ENCODE assay signal across 10 cellular contexts in the genomic region with DNA sequence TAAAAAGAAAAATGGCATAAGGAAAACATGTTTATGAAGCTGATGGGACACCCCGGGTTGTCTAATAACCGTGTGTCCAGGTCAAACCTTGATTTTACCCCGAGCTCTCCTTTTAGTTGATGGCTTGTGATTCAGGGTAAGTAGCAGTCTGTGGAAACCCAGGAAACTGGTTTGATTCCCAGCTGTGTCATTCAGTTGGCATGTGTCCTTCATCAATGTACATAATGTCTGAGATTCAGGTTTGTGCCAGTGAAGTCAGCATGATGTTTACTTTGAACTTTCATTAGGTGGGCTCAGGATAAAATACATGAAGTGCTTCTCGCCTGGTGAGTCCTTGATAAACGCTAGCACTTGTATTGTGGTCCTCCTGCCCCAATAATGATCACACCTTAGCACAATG. TPM values are rescaled to one million over a fixed set of nuclear protein-coding genes. Genes with fewer than 3 reads are reported as not detected.
DNase-seq lines count a peak whose midpoint lies in the region; ATAC-seq and TF ChIP-seq lines count a peak whose summit lies in the region.
"Had no signal": no experiment of that assay in that cellular context is flagged by ENCODE, and none has a peak within 500 bp of the region (broad histone marks: within the 10 kb centered on the region; RNA-seq: fewer than 3 reads in every experiment).

No MANE protein-coding gene starts in this region.

- H3K4me1 ChIP-seq in PC-3 (ENCODE audit: insufficient read depth, low read length) (peaks cover 28% of the 10 kb centered on the region), skeletal muscle satellite cell (ENCODE audit: control insufficient read depth, insufficient read depth, low read length) (peaks cover 23% of the 10 kb centered on the region)
- H3K4me1 ChIP-seq in naive thymus-derived CD4-positive, alpha-beta T cell (ENCODE audit: control insufficient read depth in 2 of 2, insufficient read depth in 2 of 2, low read length in 2 of 2), result peaks cover 15 to 16% of the 10 kb centered on the region in 2 donors

- no peak for TF ChIP-seq CTCF in PC-3 (conservative IDR thresholded peaks at IDR 0.05; ENCODE audit: low read depth, low read length)
- TF ChIP-seq CTCF in fibroblast of mammary gland (conservative IDR thresholded peaks at IDR 0.05; ENCODE audit: control insufficient read depth, insufficient read depth, low read depth, low read length), result no peak

- H3K4me1 Mint-ChIP-seq in naive thymus-derived CD4-positive, alpha-beta T cell, result peaks cover 16 to 57% (median 30%) of the 10 kb centered on the region in 7 donors

- peak overlapping the region; percentile 80 for H3K4me2 ChIP-seq in PC-3 (ENCODE audit: low read length)
- H3K4me2 ChIP-seq in skeletal muscle satellite cell (ENCODE audit: low read length), result peak overlapping the region; percentile 66

- H2AFZ ChIP-seq in PC-3 (ENCODE audit: low read length), result peak overlapping the region; percentile 15; the same call in 1 of the 2 replicates

- H3K36me3 ChIP-seq in PC-3 (ENCODE audit: low read depth, low read length) (no peaks in the 10 kb centered on the region), skeletal muscle satellite cell (ENCODE audit: insufficient read depth, low read length) (peaks cover 3% of the 10 kb centered on the region)
- peaks cover 0 to 9% (median 0%) of the 10 kb centered on the region in 3 experiments for H3K36me3 ChIP-seq in naive thymus-derived CD4-positive, alpha-beta T cell (ENCODE audit: control insufficient read depth in 2 of 3, insufficient read depth in 3 of 3, low read length in 3 of 3)
- H3K36me3 ChIP-seq: colonic mucosa had no signal

- peaks cover 0 to 3% (median 0%) of the 10 kb centered on the region in 11 donors for H3K9me3 Mint-ChIP-seq in naive thymus-derived CD4-positive, alpha-beta T cell
- H3K9me3 Mint-ChIP-seq: naive B cell; stimulated activated naive B cell treated with anti-CD40 and anti-IgM and Interleukin-4, amounts not matched to agents 10 μg/mL and 1 μg/mL and 100 μg/mL, for 72 hours had no signal

- H3K27ac ChIP-seq in PC-3 (ENCODE audit: low read length), result peak overlapping the region; percentile 91
- no peak overlapping the region for H3K27ac ChIP-seq in naive thymus-derived CD4-positive, alpha-beta T cell (ENCODE audit: low read depth, low read length)
- H3K27ac ChIP-seq: colonic mucosa had no signal

- peaks cover 0 to 4% (median 0%) of the 10 kb centered on the region in 5 donors for H3K27me3 Mint-ChIP-seq in naive thymus-derived CD4-positive, alpha-beta T cell
- H3K27me3 Mint-ChIP-seq: naive B cell; stimulated activated naive B cell treated with anti-CD40 and anti-IgM and Interleukin-4, amounts not matched to agents 10 μg/mL and 1 μg/mL and 100 μg/mL, for 72 hours had no signal

- peaks cover 21% of the 10 kb centered on the region for H3K79me2 ChIP-seq in PC-3 (ENCODE audit: low read length)

- intact Hi-C loops in PC-3 (cut with micrococcal nuclease), result loop anchor here (1.0 to 5.0 kb wide), 6 partner anchors 14 to 274 kb away; a partner anchor contains a TSS
- intact Hi-C loops in naive thymus-derived CD4-positive, alpha-beta T cell (cut with micrococcal nuclease), result loop anchor here (1.0 to 5.0 kb wide), 11 partner anchors 38 to 443 kb away; a partner anchor contains a TSS

- peak; percentile 17 for DNase-seq in HCEC 1CT
- DNase-seq in PC-3, result peak; percentile 82
- DNase-seq in fibroblast of mammary gland (ENCODE audit: low read depth), result peak; percentile 41
- no peak for DNase-seq in COLO668 (lab: John Stamatoyannopoulos, UW; ENCODE audit: unreplicated experiment)
- DNase-seq in naive thymus-derived CD4-positive, alpha-beta T cell, result no peak
- DNase-seq in glomerular visceral epithelial cell (ENCODE audit: extremely low spot score), result no peak

- H3K9me2 ChIP-seq in PC-3 (replicated peaks; ENCODE audit: low read length), result no peaks in the 10 kb centered on the region

- ATAC-seq in PC-3, result peak; percentile 31
- no peak for ATAC-seq in naive thymus-derived CD4-positive, alpha-beta T cell

- H3K9ac ChIP-seq in PC-3 (ENCODE audit: low read length), result peak overlapping the region; percentile 62
- peak overlapping the region; percentile 48 for H3K9ac ChIP-seq in skeletal muscle satellite cell (ENCODE audit: low read depth, low read length)

- H3K4me3 Mint-ChIP-seq in naive thymus-derived CD4-positive, alpha-beta T cell, result no peak overlapping the region

- H3K9me3 ChIP-seq in PC-3 (ENCODE audit: low read length) (no peaks in the 10 kb centered on the region), skeletal muscle satellite cell (replicated peaks; ENCODE audit: low read length) (no peaks in the 10 kb centered on the region)
- no peaks in the 10 kb centered on the region for H3K9me3 ChIP-seq in naive thymus-derived CD4-positive, alpha-beta T cell (ENCODE audit: control insufficient read depth in 2 of 3, low read length in 3 of 3)
- H3K9me3 ChIP-seq: colonic mucosa had no signal

- H3K4me3 ChIP-seq in PC-3 (ENCODE audit: low read length), result peak overlapping the region; percentile 36
- H3K4me3 ChIP-seq in fibroblast of mammary gland (ENCODE audit: control insufficient read depth, low read depth, low read length), result no peak overlapping the region
- peak overlapping the region; percentile 11 for H3K4me3 ChIP-seq in skeletal muscle satellite cell (ENCODE audit: low read length)
- H3K4me3 ChIP-seq in naive thymus-derived CD4-positive, alpha-beta T cell (ENCODE audit: low read length), result no peak overlapping the region
- H3K4me3 ChIP-seq: colonic mucosa had no signal

- H3K27me3 ChIP-seq in PC-3 (ENCODE audit: low read length) (no peaks in the 10 kb centered on the region), skeletal muscle satellite cell (ENCODE audit: control insufficient read depth, insufficient read depth, low read length) (no peaks in the 10 kb centered on the region)
- no peaks in the 10 kb centered on the region for H3K27me3 ChIP-seq in naive thymus-derived CD4-positive, alpha-beta T cell (ENCODE audit: control insufficient read depth in 2 of 2, insufficient read depth in 2 of 2, low read length in 2 of 2)
- H3K27me3 ChIP-seq: colonic mucosa had no signal

- H3K36me3 Mint-ChIP-seq in naive thymus-derived CD4-positive, alpha-beta T cell, result peaks cover 0 to 13% (median 0%) of the 10 kb centered on the region in 5 donors
- H3K36me3 Mint-ChIP-seq: naive B cell had no signal

- CTCF ChIA-PET in PC-3 (lab: Charles Lee), result interaction anchor here (0.6 to 2.2 kb wide), 8 partner anchors 14 to 275 kb away, joined by 3 to 28 read pairs (median 7); no protein-coding TSS in a partner anchor
- CTCF ChIA-PET in naive thymus-derived CD4-positive, alpha-beta T cell (lab: Charles Lee), result interaction anchor here (0.6 to 6.2 kb wide), 23 partner anchors 8 to 370 kb away, joined by 3 to 127 read pairs (median 4); a partner anchor contains a TSS

- H3F3A ChIP-seq in PC-3 (ENCODE audit: low read length, unreplicated experiment), result no peaks in the 10 kb centered on the region

- no peaks in the 10 kb centered on the region for H4K20me1 ChIP-seq in PC-3 (ENCODE audit: low read length)

- BruUV-seq in PC-3 (replicated peaks; lab: Mats Ljungman, UMichigan), result no TSS peak

- peak overlapping the region in 4 of 9 donors; percentile 11 to 56 (median 34) for H3K27ac Mint-ChIP-seq in naive thymus-derived CD4-positive, alpha-beta T cell
- H3K27ac Mint-ChIP-seq: stimulated activated naive B cell treated with anti-CD40 and anti-IgM and Interleukin-4, amounts not matched to agents 10 μg/mL and 1 μg/mL and 100 μg/mL, for 72 hours had no signal

- POLR2A ChIA-PET in PC-3 (lab: Charles Lee; ENCODE audit: unreplicated experiment), result no interaction called here
- POLR2A ChIA-PET in naive thymus-derived CD4-positive, alpha-beta T cell (lab: Charles Lee), result interaction anchor here (0.7 to 3.0 kb wide), 7 partner anchors 71 to 274 kb away, joined by 3 to 20 read pairs (median 5); a partner anchor contains a TSS

RNA-seq across cellular contexts. Expression of a gene that starts 4.3 kb away (rescaled TPM):
- 124 and 152 TPM in 2 replicates for total RNA-seq in PC-3 (2014; rRNA removed)
- 324 and 359 TPM in 2 replicates for total RNA-seq in skeletal muscle satellite cell (2012; rRNA removed)
- total RNA-seq in naive thymus-derived CD4-positive, alpha-beta T cell, result 100 to 1,000 TPM in 3 of 5 experiments, 10 to 100 TPM in 2; 83.3 to 177 (median 103) TPM
- polyA plus RNA-seq in naive thymus-derived CD4-positive, alpha-beta T cell, result 10 to 100 TPM; 57.4 to 99.8 TPM

RNA-seq across cellular contexts. Expression of a gene that starts 33.5 kb away (rescaled TPM):
- 28.8 and 34.3 TPM in 2 replicates for total RNA-seq in PC-3 (2014; rRNA removed)
- 11.6 and 15.7 TPM in 2 replicates for total RNA-seq in skeletal muscle satellite cell (2012; rRNA removed)
- total RNA-seq in naive thymus-derived CD4-positive, alpha-beta T cell, result 10 to 100 TPM; 45.7 to 56.4 (median 52.5) TPM
- polyA plus RNA-seq in naive thymus-derived CD4-positive, alpha-beta T cell, result 100 to 1,000 TPM in 1 of 2 donors, 10 to 100 TPM in 1; 85.3 to 135 TPM

Comparison
In these comparisons a context has a peak if more than half of its experiments do, and no peak if none do; other contexts are left out.
1. DNase-seq: peak in HCEC 1CT (single experiment), PC-3 (single experiment) and fibroblast of mammary gland (single experiment); none in COLO668 (single experiment), naive thymus-derived CD4-positive, alpha-beta T cell (0 of 9) and glomerular visceral epithelial cell (single experiment).
2. H3K4me3 ChIP-seq: peak in PC-3 (single experiment) and skeletal muscle satellite cell (single experiment); none in fibroblast of mammary gland (single experiment) and naive thymus-derived CD4-positive, alpha-beta T cell (single experiment).